In genomic region chr11:102305352-102306047, GRCh38 we compare ENCODE assay signal across 13 cellular contexts. TPM values are rescaled to one million over a fixed set of nuclear protein-coding genes. Genes with fewer than 3 reads are reported as not detected.
DNase-seq lines count a peak whose midpoint lies in the region; ATAC-seq lines count a peak whose summit lies in the region.
"Had no signal": no experiment of that assay in that cellular context is flagged by ENCODE, and none has a peak within 500 bp of the region (broad histone marks: within the 10 kb centered on the region; RNA-seq: fewer than 3 reads in every experiment).

No MANE protein-coding gene starts in this region.

- no peak for ATAC-seq in activated CD4-positive, alpha-beta T cell treated with anti-CD3 and anti-CD28 coated beads for 36 hours
- no peak for ATAC-seq in T-cell (replicated peaks in 1 of 4)
- no peak for ATAC-seq in stimulated activated memory B cell treated with anti-CD40 and anti-IgM and Interleukin-4, amounts not matched to agents 10 μg/mL and 1 μg/mL and 100 μg/mL, for 72 hours

- peaks cover 61% of the 10 kb centered on the region for H3K4me1 Mint-ChIP-seq in activated CD4-positive, alpha-beta T cell treated with anti-CD3 and anti-CD28 coated beads for 36 hours
- H3K4me1 Mint-ChIP-seq in T-cell: peaks cover 67 to 78% (median 72%) of the 10 kb centered on the region in 3 donors
- H3K4me1 Mint-ChIP-seq in stimulated activated memory B cell treated with anti-CD40 and anti-IgM and Interleukin-4, amounts not matched to agents 10 μg/mL and 1 μg/mL and 100 μg/mL, for 72 hours: peaks cover 57% of the 10 kb centered on the region

- H3K27me3 Mint-ChIP-seq in activated CD4-positive, alpha-beta T cell treated with anti-CD3 and anti-CD28 coated beads for 36 hours: no peaks in the 10 kb centered on the region
- no peaks in the 10 kb centered on the region for H3K27me3 Mint-ChIP-seq in T-cell
- H3K27me3 Mint-ChIP-seq in stimulated activated memory B cell treated with anti-CD40 and anti-IgM and Interleukin-4, amounts not matched to agents 10 μg/mL and 1 μg/mL and 100 μg/mL, for 72 hours: no peaks in the 10 kb centered on the region

- H3K4me3 Mint-ChIP-seq in activated CD4-positive, alpha-beta T cell treated with anti-CD3 and anti-CD28 coated beads for 36 hours: peak overlapping the region; percentile 54
- peak overlapping the region; percentile 37 to 60 (median 49) for H3K4me3 Mint-ChIP-seq in T-cell
- peak overlapping the region; percentile 22 for H3K4me3 Mint-ChIP-seq in stimulated activated memory B cell treated with anti-CD40 and anti-IgM and Interleukin-4, amounts not matched to agents 10 μg/mL and 1 μg/mL and 100 μg/mL, for 72 hours

- peak overlapping the region; percentile 86 for H3K27ac Mint-ChIP-seq in activated CD4-positive, alpha-beta T cell treated with anti-CD3 and anti-CD28 coated beads for 36 hours
- peak overlapping the region; percentile 95 to 97 for H3K27ac Mint-ChIP-seq in T-cell
- peak overlapping the region; percentile 67 for H3K27ac Mint-ChIP-seq in stimulated activated memory B cell treated with anti-CD40 and anti-IgM and Interleukin-4, amounts not matched to agents 10 μg/mL and 1 μg/mL and 100 μg/mL, for 72 hours

- CTCF ChIA-PET in activated CD4-positive, alpha-beta T cell treated with anti-CD3 and anti-CD28 coated beads for 36 hours (lab: Charles Lee): interaction anchor here (0.6 to 12.0 kb wide), 10 partner anchors 10 to 361 kb away, joined by 3 to 222 read pairs (median 4); no protein-coding TSS in a partner anchor
- CTCF ChIA-PET in T-cell (lab: Charles Lee): interaction anchor here (0.6 to 4.3 kb wide), 12 partner anchors 9 to 39 kb away, joined by 3 to 53 read pairs (median 4); no protein-coding TSS in a partner anchor

- H3K9me3 Mint-ChIP-seq in activated CD4-positive, alpha-beta T cell treated with anti-CD3 and anti-CD28 coated beads for 36 hours (ENCODE audit: low read depth): peaks cover 17% of the 10 kb centered on the region
- peaks cover 5 to 19% (median 18%) of the 10 kb centered on the region in 3 donors for H3K9me3 Mint-ChIP-seq in T-cell
- peaks cover 22% of the 10 kb centered on the region for H3K9me3 Mint-ChIP-seq in stimulated activated memory B cell treated with anti-CD40 and anti-IgM and Interleukin-4, amounts not matched to agents 10 μg/mL and 1 μg/mL and 100 μg/mL, for 72 hours

- POLR2A ChIA-PET in activated CD4-positive, alpha-beta T cell treated with anti-CD3 and anti-CD28 coated beads for 36 hours (lab: Charles Lee): interaction anchor here (0.6 to 1.1 kb wide), 3 partner anchors 13 to 134 kb away, joined by 3 to 5 read pairs (median 5); no protein-coding TSS in a partner anchor
- POLR2A ChIA-PET in T-cell (lab: Charles Lee): interaction anchor here (0.6 to 2.7 kb wide), 5 partner anchors 11 to 54 kb away, joined by 3 to 11 read pairs (median 4); no protein-coding TSS in a partner anchor

- H3K27ac ChIP-seq in epithelial cell of prostate: peak overlapping the region; percentile 92
- H3K27ac ChIP-seq: thoracic aorta had no signal

- H3K36me3 Mint-ChIP-seq in activated CD4-positive, alpha-beta T cell treated with anti-CD3 and anti-CD28 coated beads for 36 hours (ENCODE audit: low read depth): peaks cover 12% of the 10 kb centered on the region
- H3K36me3 Mint-ChIP-seq in T-cell: peaks cover 16% of the 10 kb centered on the region
- H3K36me3 Mint-ChIP-seq in stimulated activated memory B cell treated with anti-CD40 and anti-IgM and Interleukin-4, amounts not matched to agents 10 μg/mL and 1 μg/mL and 100 μg/mL, for 72 hours: peaks cover 25% of the 10 kb centered on the region

- intact Hi-C loops in activated CD4-positive, alpha-beta T cell treated with anti-CD3 and anti-CD28 coated beads for 36 hours (cut with DNase I, micrococcal nuclease): loop anchor here (1.0 to 5.0 kb wide), 2 partner anchors 9 to 42 kb away; partner anchors contain the start of gene BIRC2 (in 1 of the 2)

- no peak for DNase-seq in activated CD4-positive, alpha-beta T cell treated with anti-CD3 and anti-CD28 coated beads for 36 hours
- no peak for DNase-seq in activated CD4-positive, alpha-beta T cell treated with anti-CD3 and anti-CD28 coated beads for 4 hours
- DNase-seq in T-cell (no peak), epithelial cell of prostate (ENCODE audit: low read depth, low spot score) (no peak), hippocampal formation (lab: John Stamatoyannopoulos, UW) (no peak), NCI-H524 (lab: John Stamatoyannopoulos, UW) (no peak), NCI-H774 (lab: John Stamatoyannopoulos, UW) (no peak)
- DNase-seq: glutamatergic neuron, mesenchymal stem cell, MV-4-11, NCI-H524 treated with DMSO at 0.1 percent for 48 hours had no signal

RNA-seq across cellular contexts. Expression of gene BIRC3, which starts 11.8 kb away (rescaled TPM):
- total RNA-seq in activated CD4-positive, alpha-beta T cell treated with anti-CD3 and anti-CD28 coated beads for 36 hours: 100 to 1,000 TPM in 1 of 2 experiments, 10 to 100 TPM in 1; 99.2 to 109 TPM
- 100 to 1,000 TPM in 2 of 5 donors, 10 to 100 TPM in 3; 82.6 to 114 (median 96.0) TPM for total RNA-seq in T-cell

RNA-seq across cellular contexts. Expression of gene BIRC2, which starts 41.5 kb away (rescaled TPM):
- total RNA-seq in activated CD4-positive, alpha-beta T cell treated with anti-CD3 and anti-CD28 coated beads for 36 hours: 10 to 100 TPM; 33.0 to 48.8 TPM
- 100 to 1,000 TPM in 1 of 5 donors, 10 to 100 TPM in 4; 53.3 to 100 (median 60.8) TPM for total RNA-seq in T-cell
